In the genomic region with DNA sequence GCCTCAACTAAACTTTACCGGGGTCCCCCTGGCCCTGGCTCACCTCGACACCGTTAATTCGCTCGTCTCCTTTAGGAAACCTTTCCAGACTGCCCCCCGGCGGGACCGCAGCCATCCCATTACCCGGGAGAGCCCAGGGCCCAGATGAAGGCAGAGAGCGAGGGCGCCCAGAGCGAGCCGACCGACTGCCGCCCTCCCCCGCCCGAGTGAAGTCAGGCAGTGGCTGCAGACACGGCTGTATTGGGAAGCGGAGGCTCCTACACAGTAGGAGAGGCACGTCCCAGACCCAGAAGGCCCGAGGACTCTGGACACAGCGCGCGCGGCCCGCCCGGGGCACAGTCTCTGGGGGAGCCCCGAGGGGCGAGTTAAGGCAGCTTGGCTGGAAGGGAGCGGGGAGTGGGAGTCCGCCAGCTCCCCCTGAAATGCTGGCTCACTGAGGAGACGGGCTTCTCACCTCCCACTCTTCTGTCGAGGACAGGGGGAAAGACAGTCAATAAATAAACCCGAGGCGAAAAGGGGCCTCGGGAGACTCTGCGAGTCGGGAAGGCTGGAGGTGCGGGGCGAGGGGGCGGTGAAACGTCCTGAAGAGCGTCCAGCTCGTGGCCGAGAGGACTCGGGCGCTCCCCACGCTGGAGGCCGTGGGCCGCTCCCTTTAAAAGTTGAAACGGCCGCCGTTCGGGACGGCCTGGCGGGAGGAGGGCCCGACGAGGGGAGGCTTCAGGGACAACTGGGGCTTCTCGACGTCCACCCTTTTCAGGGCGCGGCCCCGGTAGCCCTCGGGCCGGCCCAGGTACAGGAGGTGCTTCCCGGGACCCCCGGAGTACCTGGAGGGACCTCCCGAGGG, we compare ENCODE assay signal across 8 cellular contexts. TPM values are rescaled to one million over a fixed set of nuclear protein-coding genes. Genes with fewer than 3 reads are reported as not detected.
DNase-seq lines count a peak whose midpoint lies in the region; ATAC-seq, FAIRE-seq and TF ChIP-seq lines count a peak whose summit lies in the region.

No MANE protein-coding gene starts in this region.

- H3K36me3 ChIP-seq in GM12878 (ENCODE audit: control insufficient read depth in 2 of 2, insufficient read depth in 2 of 2, low read length in 1 of 2) (no peaks in the 10 kb centered on the region), spleen (no peaks in the 10 kb centered on the region)

- H3K27ac ChIP-seq in GM12878 (ENCODE audit: control insufficient read depth, insufficient read depth) (no peak overlapping the region), spleen (peak overlapping the region in 4 of 8 donors; percentile 40 to 66 (median 53))

- no peak for TF ChIP-seq EP300 in GM12878 (IDR thresholded peaks at IDR 0.05; ENCODE audit: borderline replicate concordance in 1 of 2, control insufficient read depth in 1 of 2, low read depth in 2 of 2, low read length in 2 of 2)

- 92% methylated on average over 64 of the region's 68 CpGs for WGBS in GM12878 (ENCODE audit: insufficient coverage, insufficient replicate concordance, low lambda C conversion rate, missing lambda C conversion rate)
- 69 to 88% (median 74%) methylated on average over 54 to 68 of the region's 68 CpGs for WGBS in spleen, 5 donors

- RAD21 ChIA-PET in GM12878 (lab: Charles Lee; ENCODE audit: unreplicated experiment), result interaction anchor here (1.1 kb wide), 1 partner anchor 32 kb away, joined by 3 read pairs; no protein-coding TSS in a partner anchor

- H4K20me1 ChIP-seq in GM12878 (ENCODE audit: control insufficient read depth, insufficient read depth), result no peaks in the 10 kb centered on the region

- SMC1A ChIA-PET in GM12878 (lab: Charles Lee; ENCODE audit: uncharacterized antibody, unreplicated experiment), result no interaction called here

- CTCF ChIA-PET in GM12878 (lab: Yijun Ruan, JAX), result interaction anchor here (0.9 to 3.3 kb wide), 2 partner anchors 24 to 33 kb away, joined by 3 to 8 read pairs; a partner anchor contains a TSS

- H3K27me3 ChIP-seq in GM12878 (replicated peaks in 1 of 2; ENCODE audit: control insufficient read depth in 2 of 2, insufficient read depth in 2 of 2, low read length in 1 of 2) (no peaks in the 10 kb centered on the region), spleen (replicated peaks in 1 of 7) (no peaks in the 10 kb centered on the region)

- H3K9ac ChIP-seq in GM12878 (ENCODE audit: control insufficient read depth, insufficient read depth, low read length), result peak overlapping the region; percentile 26; the same call in 1 of the 2 replicates

- no TSS peak for BruUV-seq in GM12878 (replicated peaks; lab: Mats Ljungman, UMichigan)

- in situ Hi-C loops in GM12878 (cut with MboI), result no loop called here

- TF ChIP-seq POLR2A in GM12878 (IDR thresholded peaks at IDR 0.05; ENCODE audit: low read depth, low read length), result no peak
- TF ChIP-seq POLR2A in spleen (IDR thresholded peaks at IDR 0.05), result no peak

- no peaks in the 10 kb centered on the region for H3K79me2 ChIP-seq in GM12878 (ENCODE audit: control insufficient read depth, insufficient read depth, low read length)

- H3K4me2 ChIP-seq in GM12878 (ENCODE audit: control insufficient read depth, insufficient read depth), result peak overlapping the region; percentile 14

- DNase-seq in HFF-Myc (ENCODE audit: extremely low read depth, low read depth) (no peak), GM12878 (ENCODE audit: low read depth, low spot score) (no peak), islet precursor cell (peak; percentile 83), spleen (no peak)
- no peak for DNase-seq in activated CD4-positive, alpha-beta T cell treated with anti-CD3 and anti-CD28 coated beads, Interleukin-2, amount 50 U/mL, for 4 hours

- peak overlapping the region; percentile 65 for H2AFZ ChIP-seq in GM12878 (ENCODE audit: control insufficient read depth, low read depth, low read length)

- POLR2A ChIA-PET in GM12878 (lab: Charles Lee), result no interaction called here

- peak overlapping the region; percentile 21; the same call in 1 of the 2 replicates for H3K4me3 ChIP-seq in HFF-Myc (replicated peaks; ENCODE audit: low read depth, low read length)
- 0 out of 2 replicates have a peak overlapping the region, but pooled peaks have one; percentile 7 for H3K4me3 ChIP-seq in GM12878
- H3K4me3 ChIP-seq in spleen, result peak overlapping the region; percentile 3 to 65 (median 37)

- no peak for TF ChIP-seq RAD21 in GM12878 (IDR thresholded peaks at IDR 0.05; ENCODE audit: insufficient read depth, low read depth, low read length)

- H3K9me3 ChIP-seq in GM12878 (replicated peaks; ENCODE audit: control insufficient read depth, insufficient read depth, low read length), result no peaks in the 10 kb centered on the region
- H3K9me3 ChIP-seq in spleen, result no peaks in the 10 kb centered on the region

- intact Hi-C loops in GM12878 (cut with micrococcal nuclease; ENCODE audit: unreplicated experiment) (no loop called here), spleen (cut with DNase I; ENCODE audit: low total_unique reads) (no loop called here)

- H3K4me1 ChIP-seq in GM12878 (ENCODE audit: control insufficient read depth, insufficient read depth, low read length) (peaks cover 8% of the 10 kb centered on the region; the same call in 1 of the 2 replicates), spleen (peaks cover 0 to 23% (median 15%) of the 10 kb centered on the region in 6 donors)

- no peak for FAIRE-seq in GM12878 (lab: Jason Lieb, UNC)

- TF ChIP-seq CTCF in HFF-Myc (IDR thresholded peaks at IDR 0.05; ENCODE audit: low read depth, low read length, missing control alignments) (no peak), GM12878 (IDR thresholded peaks at IDR 0.05 in 2 of 3, conservative IDR thresholded peaks at IDR 0.05 in 1 of 3; ENCODE audit: control insufficient read depth in 2 of 3, extremely low read depth in 1 of 3, insufficient read depth in 1 of 3, low read depth in 3 of 3, low read length in 3 of 3) (no peak), spleen (IDR thresholded peaks at IDR 0.05 in 8 of 11, conservative IDR thresholded peaks at IDR 0.05 in 3 of 11) (no peak)

- ATAC-seq in GM12878 (no peak), HG03571 (IDR thresholded peaks at IDR 0.05; ENCODE audit: unreplicated experiment) (no peak), GM18519 (IDR thresholded peaks at IDR 0.05; ENCODE audit: low FRiP score, unreplicated experiment) (no peak), GM18907 (IDR thresholded peaks at IDR 0.05; ENCODE audit: unreplicated experiment) (no peak)

RNA-seq across cellular contexts. Expression of a gene that starts 14.4 kb away (rescaled TPM):
- 0.56 and 1.1 TPM in 2 replicates for total RNA-seq in GM12878 (2013; cell fraction: nucleolus; rRNA removed)
- 0.11 and 0.73 TPM in 2 replicates for total RNA-seq in GM12878 (2014; rRNA removed)
- total RNA-seq in GM12878 (2014; rRNA removed; fragmentation: Illumina TruSeq; extraction: Trizol), result 0.18 and 0.32 TPM in 2 replicates
- total RNA-seq in GM12878 (2021), result 1.4 and 1.6 TPM in 2 replicates
- polyA plus RNA-seq in GM12878 (2011; ENCODE audit: low read depth), result 0.18 TPM
- polyA plus RNA-seq in GM12878 (2011; rRNA removed), result 0.07 and 0.18 TPM in 2 replicates
- 0.06 and 0.12 TPM in 2 replicates for polyA plus RNA-seq in GM12878 (2011; cell fraction: cytosol; rRNA removed)
- 1.5 and 1.6 TPM in 2 replicates for polyA plus RNA-seq in GM12878 (2011; cell fraction: nucleus; rRNA removed)
- polyA plus RNA-seq in GM12878 (2012), result 0.62 and 1.5 TPM in 2 replicates
- polyA plus RNA-seq in GM12878 (2014; fragmentation: Illumina TruSeq; extraction: Trizol), result 0.10 and 0.29 TPM in 2 replicates
- polyA plus RNA-seq in GM12878 (2014; fragmentation: Nextera tagmentation; extraction: Ambion mirVana), result under 1 TPM in 1 of 2 experiments, not detected in 1; 0.22 TPM
- 1.1 and 2.2 TPM in 2 replicates for polyA plus RNA-seq in GM12878 (2014; rRNA removed)
- under 1 TPM; 0.13 to 0.34 TPM for polyA plus RNA-seq in GM12878 (2016; fragmentation: Nextera tagmentation; extraction: Ambion mirVana)
- polyA minus RNA-seq in GM12878 (2011; rRNA and poly(A)+ RNA removed), result 0.05 TPM in 1 of 2 replicates, not detected in the other
- not detected in 2 replicates for polyA minus RNA-seq in GM12878 (2011; cell fraction: cytosol; rRNA and poly(A)+ RNA removed)
- 0.48 TPM in 1 of 2 replicates, not detected in the other for polyA minus RNA-seq in GM12878 (2011; cell fraction: nucleus; rRNA and poly(A)+ RNA removed)
- total RNA-seq in spleen, result 1 to 10 TPM; 2.0 to 9.4 (median 4.1) TPM
- polyA plus RNA-seq in spleen, result 1 to 10 TPM; 3.2 to 5.8 (median 4.4) TPM

RNA-seq across cellular contexts. Expression of a gene that starts 24.4 kb away (rescaled TPM):
- 15.1 and 17.0 TPM in 2 replicates for total RNA-seq in GM12878 (2013; cell fraction: nucleolus; rRNA removed)
- total RNA-seq in GM12878 (2014; rRNA removed) (13.6 and 14.4 TPM in 2 replicates), GM12878 (2014; rRNA removed; fragmentation: Illumina TruSeq; extraction: Trizol) (9.0 and 10.0 TPM in 2 replicates), GM12878 (2021) (5.4 and 6.2 TPM in 2 replicates), spleen (10 to 100 TPM; 26.3 to 48.0 (median 35.3) TPM)
- 3.3 TPM for polyA plus RNA-seq in GM12878 (2011; ENCODE audit: low read depth)
- polyA plus RNA-seq in GM12878 (2011; rRNA removed) (12.9 and 16.7 TPM in 2 replicates), GM12878 (2014; fragmentation: Illumina TruSeq; extraction: Trizol) (7.4 and 7.7 TPM in 2 replicates), GM12878 (2014; fragmentation: Nextera tagmentation; extraction: Ambion mirVana) (10 to 100 TPM; 23.9 to 26.3 TPM), GM12878 (2014; rRNA removed) (12.1 and 14.8 TPM in 2 replicates), GM12878 (2016; fragmentation: Nextera tagmentation; extraction: Ambion mirVana) (10 to 100 TPM; 12.0 to 15.7 TPM), spleen (10 to 100 TPM; 58.8 to 63.4 (median 61.9) TPM)
- 27.1 and 29.4 TPM in 2 replicates for polyA plus RNA-seq in GM12878 (2011; cell fraction: cytosol; rRNA removed)
- 12.8 and 15.2 TPM in 2 replicates for polyA plus RNA-seq in GM12878 (2011; cell fraction: nucleus; rRNA removed)
- 4.4 and 7.0 TPM in 2 replicates for polyA plus RNA-seq in GM12878 (2012)
- polyA minus RNA-seq in GM12878 (2011; rRNA and poly(A)+ RNA removed), result 13.5 and 25.8 TPM in 2 replicates
- 3.7 and 5.0 TPM in 2 replicates for polyA minus RNA-seq in GM12878 (2011; cell fraction: cytosol; rRNA and poly(A)+ RNA removed)
- 6.0 and 7.1 TPM in 2 replicates for polyA minus RNA-seq in GM12878 (2011; cell fraction: nucleus; rRNA and poly(A)+ RNA removed)

RNA-seq across cellular contexts. Expression of a gene that starts 33.6 kb away (rescaled TPM):
- total RNA-seq in GM12878 (2013; cell fraction: nucleolus; rRNA removed), result 3.1 and 4.3 TPM in 2 replicates
- total RNA-seq in GM12878 (2014; rRNA removed), result 10.4 and 12.8 TPM in 2 replicates
- total RNA-seq in GM12878 (2014; rRNA removed; fragmentation: Illumina TruSeq; extraction: Trizol), result 8.2 and 9.6 TPM in 2 replicates
- 7.8 and 8.0 TPM in 2 replicates for total RNA-seq in GM12878 (2021)
- polyA plus RNA-seq in GM12878 (2011; ENCODE audit: low read depth), result 3.7 TPM
- polyA plus RNA-seq in GM12878 (2011; rRNA removed), result 5.1 and 6.1 TPM in 2 replicates
- 3.9 and 4.1 TPM in 2 replicates for polyA plus RNA-seq in GM12878 (2011; cell fraction: cytosol; rRNA removed)
- 4.8 and 5.7 TPM in 2 replicates for polyA plus RNA-seq in GM12878 (2011; cell fraction: nucleus; rRNA removed)
- 5.0 and 6.5 TPM in 2 replicates for polyA plus RNA-seq in GM12878 (2012)
- 9.2 and 10.1 TPM in 2 replicates for polyA plus RNA-seq in GM12878 (2014; fragmentation: Illumina TruSeq; extraction: Trizol)
- 1 to 10 TPM in 1 of 2 experiments, under 1 TPM in 1; 0.80 to 1.9 TPM for polyA plus RNA-seq in GM12878 (2014; fragmentation: Nextera tagmentation; extraction: Ambion mirVana)
- polyA plus RNA-seq in GM12878 (2014; rRNA removed), result 7.5 and 9.2 TPM in 2 replicates
- polyA plus RNA-seq in GM12878 (2016; fragmentation: Nextera tagmentation; extraction: Ambion mirVana), result 1 to 10 TPM; 1.9 to 3.5 TPM
- polyA minus RNA-seq in GM12878 (2011; rRNA and poly(A)+ RNA removed), result 4.3 and 4.8 TPM in 2 replicates
- polyA minus RNA-seq in GM12878 (2011; cell fraction: cytosol; rRNA and poly(A)+ RNA removed), result 1.3 and 2.9 TPM in 2 replicates
- 1.5 and 2.6 TPM in 2 replicates for polyA minus RNA-seq in GM12878 (2011; cell fraction: nucleus; rRNA and poly(A)+ RNA removed)
- 10 to 100 TPM in 1 of 7 donors, 1 to 10 TPM in 6; 3.7 to 10.0 (median 4.6) TPM for total RNA-seq in spleen
- polyA plus RNA-seq in spleen, result 1 to 10 TPM; 2.5 to 4.8 (median 2.8) TPM

RNA-seq across cellular contexts. Expression of a gene that starts 33.9 kb away (rescaled TPM):
- 29.2 and 35.2 TPM in 2 replicates for total RNA-seq in GM12878 (2013; cell fraction: nucleolus; rRNA removed)
- 70.8 and 80.8 TPM in 2 replicates for total RNA-seq in GM12878 (2014; rRNA removed)
- 55.3 and 66.5 TPM in 2 replicates for total RNA-seq in GM12878 (2014; rRNA removed; fragmentation: Illumina TruSeq; extraction: Trizol)
- 47.6 and 51.0 TPM in 2 replicates for total RNA-seq in GM12878 (2021)
- 56.3 TPM for polyA plus RNA-seq in GM12878 (2011; ENCODE audit: low read depth)
- 19.7 and 25.8 TPM in 2 replicates for polyA plus RNA-seq in GM12878 (2011; rRNA removed)
- 26.1 and 31.0 TPM in 2 replicates for polyA plus RNA-seq in GM12878 (2011; cell fraction: cytosol; rRNA removed)
- 42.0 and 45.0 TPM in 2 replicates for polyA plus RNA-seq in GM12878 (2011; cell fraction: nucleus; rRNA removed)
- 51.0 and 59.7 TPM in 2 replicates for polyA plus RNA-seq in GM12878 (2012)
- polyA plus RNA-seq in GM12878 (2014; fragmentation: Illumina TruSeq; extraction: Trizol), result 55.5 and 89.7 TPM in 2 replicates
- 100 to 1,000 TPM; 191 to 207 TPM for polyA plus RNA-seq in GM12878 (2014; fragmentation: Nextera tagmentation; extraction: Ambion mirVana)
- 43.0 and 45.1 TPM in 2 replicates for polyA plus RNA-seq in GM12878 (2014; rRNA removed)
- polyA plus RNA-seq in GM12878 (2016; fragmentation: Nextera tagmentation; extraction: Ambion mirVana), result 10 to 100 TPM; 83.0 to 87.4 TPM
- 15.1 and 21.2 TPM in 2 replicates for polyA minus RNA-seq in GM12878 (2011; rRNA and poly(A)+ RNA removed)
- polyA minus RNA-seq in GM12878 (2011; cell fraction: cytosol; rRNA and poly(A)+ RNA removed), result 7.3 and 13.4 TPM in 2 replicates
- polyA minus RNA-seq in GM12878 (2011; cell fraction: nucleus; rRNA and poly(A)+ RNA removed), result 11.5 and 17.4 TPM in 2 replicates
- 10 to 100 TPM; 36.2 to 63.5 (median 41.5) TPM for total RNA-seq in spleen
- 10 to 100 TPM; 64.9 to 96.2 (median 74.6) TPM for polyA plus RNA-seq in spleen

RNA-seq across cellular contexts. Expression of a gene that starts 43.7 kb away (rescaled TPM):
- not detected in 2 replicates for total RNA-seq in GM12878 (2013; cell fraction: nucleolus; rRNA removed)
- total RNA-seq in GM12878 (2014; rRNA removed) (0.38 and 0.56 TPM in 2 replicates), GM12878 (2014; rRNA removed; fragmentation: Illumina TruSeq; extraction: Trizol) (not detected in 2 replicates), GM12878 (2021) (1.2 TPM in 1 of 2 replicates, not detected in the other), spleen (1 to 10 TPM in 1 of 7 donors, under 1 TPM in 3, not detected in 3; 0.60 to 2.0 (median 0.86) TPM)
- polyA plus RNA-seq in GM12878 (2011; ENCODE audit: low read depth), result not detected
- polyA plus RNA-seq in GM12878 (2011; rRNA removed) (0.98 and 1.4 TPM in 2 replicates), GM12878 (2014; fragmentation: Illumina TruSeq; extraction: Trizol) (0.38 and 1.1 TPM in 2 replicates), GM12878 (2014; fragmentation: Nextera tagmentation; extraction: Ambion mirVana) (under 1 TPM; 0.45 to 0.51 TPM), GM12878 (2014; rRNA removed) (0.41 and 0.43 TPM in 2 replicates), GM12878 (2016; fragmentation: Nextera tagmentation; extraction: Ambion mirVana) (under 1 TPM; 0.30 to 0.50 TPM), spleen (under 1 TPM; 0.44 to 0.99 (median 0.76) TPM)
- 0.15 and 0.69 TPM in 2 replicates for polyA plus RNA-seq in GM12878 (2011; cell fraction: cytosol; rRNA removed)
- polyA plus RNA-seq in GM12878 (2011; cell fraction: nucleus; rRNA removed), result 2.1 and 2.4 TPM in 2 replicates
- 0.39 and 1.8 TPM in 2 replicates for polyA plus RNA-seq in GM12878 (2012)
- polyA minus RNA-seq in GM12878 (2011; rRNA and poly(A)+ RNA removed), result 3.8 TPM in 1 of 2 replicates, not detected in the other
- polyA minus RNA-seq in GM12878 (2011; cell fraction: cytosol; rRNA and poly(A)+ RNA removed), result not detected in 2 replicates
- polyA minus RNA-seq in GM12878 (2011; cell fraction: nucleus; rRNA and poly(A)+ RNA removed), result not detected in 2 replicates
